9 cellular contexts compared by ENCODE assay signal in genomic region chr3:52246264-52246620, GRCh38. TPM values are rescaled to one million over a fixed set of nuclear protein-coding genes. Genes with fewer than 3 reads are reported as not detected.
DNase-seq lines count a peak whose midpoint lies in the region; ATAC-seq, FAIRE-seq and TF ChIP-seq lines count a peak whose summit lies in the region.
"Had no signal": no experiment of that assay in that cellular context is flagged by ENCODE, and none has a peak within 500 bp of the region (broad histone marks: within the 10 kb centered on the region; RNA-seq: fewer than 3 reads in every experiment).

No MANE protein-coding gene starts in this region.

- H3K27me3 Mint-ChIP-seq in Calu3 (ENCODE audit: unreplicated experiment) = no peaks in the 10 kb centered on the region

- ATAC-seq in pancreas (peak in 2 of 4 donors; percentile 3 to 5), GM19467 (IDR thresholded peaks at IDR 0.05; ENCODE audit: unreplicated experiment) (no peak), GM19023 (IDR thresholded peaks at IDR 0.05; ENCODE audit: unreplicated experiment) (no peak), HG02973 (IDR thresholded peaks at IDR 0.05; ENCODE audit: unreplicated experiment) (no peak)

- no peaks in the 10 kb centered on the region for H3K9me3 Mint-ChIP-seq in Calu3 (ENCODE audit: low read depth, unreplicated experiment)

- peaks cover 47% of the 10 kb centered on the region for H3K36me3 Mint-ChIP-seq in Calu3 (ENCODE audit: insufficient read depth, unreplicated experiment)

- peaks cover under 1% of the 10 kb centered on the region for H3K4me1 Mint-ChIP-seq in Calu3 (ENCODE audit: low read depth, unreplicated experiment)

- H2AFZ ChIP-seq in fibroblast of lung (ENCODE audit: low read length) = no peak overlapping the region

- H3K4me2 ChIP-seq in fibroblast of lung (ENCODE audit: extremely low read depth, insufficient read depth, low read length) = peak overlapping the region; percentile 92

- H4K20me1 ChIP-seq in fibroblast of lung (ENCODE audit: control insufficient read depth, extremely low read depth, insufficient read depth, low read length) = no peaks in the 10 kb centered on the region

- H3K4me3 ChIP-seq in Peyer's patch (peak overlapping the region; percentile 47 to 77 (median 62)), fibroblast of lung (replicated peaks in 1 of 4; ENCODE audit: control extremely low read depth in 1 of 4, insufficient read depth in 1 of 4, low read depth in 3 of 4, low read length in 4 of 4) (peak overlapping the region; percentile 32 to 67 (median 57)), pancreas (peak overlapping the region; percentile 26 to 59 (median 42))

- TF ChIP-seq POLR2A in Peyer's patch (IDR thresholded peaks at IDR 0.05) = no peak

- no TSS peak for BruUV-seq in Calu3 (replicated peaks; lab: Mats Ljungman, UMichigan)

- H3K4me1 ChIP-seq in Peyer's patch = peaks cover 3 to 19% (median 10%) of the 10 kb centered on the region in 4 donors
- peaks cover 2% of the 10 kb centered on the region for H3K4me1 ChIP-seq in fibroblast of lung (ENCODE audit: control insufficient read depth, extremely low read depth, insufficient read depth, low read length)
- peaks cover 0 to 3% (median 0%) of the 10 kb centered on the region in 3 donors for H3K4me1 ChIP-seq in pancreas

- no peak for FAIRE-seq in pancreas (lab: Jason Lieb, UNC)
- FAIRE-seq: bronchial epithelial cell had no signal

- peak overlapping the region; percentile 49 for H3K4me3 Mint-ChIP-seq in Calu3 (ENCODE audit: low read depth, unreplicated experiment)

- 57 to 61% methylated on average over 8 of the region's 8 CpGs for WGBS in pancreas, 2 donors

- H3K9me3 ChIP-seq in Peyer's patch (no peaks in the 10 kb centered on the region), fibroblast of lung (ENCODE audit: control insufficient read depth, insufficient read depth, low read depth, low read length) (no peaks in the 10 kb centered on the region), pancreas (no peaks in the 10 kb centered on the region)

- H3K27ac ChIP-seq in Peyer's patch (peak overlapping the region; percentile 82 to 90 (median 88)), fibroblast of lung (ENCODE audit: insufficient read depth, low read length) (no peak overlapping the region), pancreas (peak overlapping the region in 3 of 4 donors; percentile 46 to 64 (median 60))

- intact Hi-C loops in Calu3 (cut with micrococcal nuclease; ENCODE audit: unreplicated experiment) = no loop called here
- intact Hi-C loops in pancreas (cut with DNase I) = no loop called here

- H3K9ac ChIP-seq in fibroblast of lung (ENCODE audit: insufficient read depth, low read length) = no peak overlapping the region

- DNase-seq in Calu3 = no peak
- DNase-seq in Peyer's patch = no peak
- no peak for DNase-seq in fibroblast of lung (ENCODE audit: low read depth in 2 of 2)
- no peak for DNase-seq in pancreas
- DNase-seq in activated CD4-positive, alpha-beta T cell treated with anti-CD3 and anti-CD28 coated beads for 1 hour = no peak

- CTCF ChIA-PET in Calu3 (lab: Charles Lee) = interaction anchor here (0.6 kb wide), 1 partner anchor 253 kb away, joined by 3 read pairs; no protein-coding TSS in a partner anchor

- no peaks in the 10 kb centered on the region for H3K79me2 ChIP-seq in fibroblast of lung (ENCODE audit: control insufficient read depth, insufficient read depth, low read length)

- no peak overlapping the region for H3K27ac Mint-ChIP-seq in Calu3 (ENCODE audit: unreplicated experiment)

- H3K36me3 ChIP-seq in Peyer's patch (peaks cover 0 to 12% (median 0%) of the 10 kb centered on the region in 3 donors), fibroblast of lung (ENCODE audit: control insufficient read depth, insufficient read depth, low read length) (peaks cover 12% of the 10 kb centered on the region), pancreas (no peaks in the 10 kb centered on the region)

- no peaks in the 10 kb centered on the region for H3K27me3 ChIP-seq in Peyer's patch
- no peaks in the 10 kb centered on the region for H3K27me3 ChIP-seq in fibroblast of lung (ENCODE audit: control insufficient read depth, insufficient read depth, low read length)
- no peaks in the 10 kb centered on the region for H3K27me3 ChIP-seq in pancreas

- TF ChIP-seq CTCF in Calu3 (IDR thresholded peaks at IDR 0.05; ENCODE audit: unreplicated experiment) (no peak), Peyer's patch (IDR thresholded peaks at IDR 0.05) (no peak), fibroblast of lung (conservative IDR thresholded peaks at IDR 0.05 in 1 of 2, IDR thresholded peaks at IDR 0.05 in 1 of 2; ENCODE audit: low read depth in 1 of 2, low read length in 2 of 2) (no peak), pancreas (IDR thresholded peaks at IDR 0.05) (no peak)

RNA-seq across cellular contexts. Expression of gene PPM1M, which starts 0.7 kb away (rescaled TPM):
- total RNA-seq in Calu3 (2022) (6.5 and 7.1 TPM in 2 replicates), Peyer's patch (10 to 100 TPM in 1 of 4 donors, 1 to 10 TPM in 3; 4.0 to 32.2 (median 6.7) TPM), fibroblast of lung (37.8 and 38.8 TPM in 2 replicates), pancreas (10 to 100 TPM in 1 of 6 donors, 1 to 10 TPM in 5; 4.0 to 15.2 (median 6.7) TPM)
- polyA plus RNA-seq in fibroblast of lung (19.7 and 21.2 TPM in 2 replicates), pancreas (10 to 100 TPM in 1 of 2 donors, 1 to 10 TPM in 1; 9.2 to 11.8 TPM)
- 16.7 and 19.4 TPM in 2 replicates for polyA plus RNA-seq in fibroblast of lung (2012)
- polyA minus RNA-seq in fibroblast of lung (ENCODE audit: low replicate concordance) = 31.2 and 60.9 TPM in 2 replicates

RNA-seq across cellular contexts. Expression of gene TWF2, which starts 7.3 kb away (rescaled TPM):
- total RNA-seq in Calu3 (2022) (48.1 and 49.1 TPM in 2 replicates), Peyer's patch (10 to 100 TPM; 46.2 to 68.8 (median 59.3) TPM), fibroblast of lung (69.9 and 76.3 TPM in 2 replicates), pancreas (10 to 100 TPM in 4 of 6 donors, 1 to 10 TPM in 2; 8.9 to 26.8 (median 11.3) TPM)
- polyA plus RNA-seq in fibroblast of lung (67.2 and 69.8 TPM in 2 replicates), pancreas (10 to 100 TPM; 12.9 to 15.9 TPM)
- 74.4 and 84.0 TPM in 2 replicates for polyA plus RNA-seq in fibroblast of lung (2012)
- polyA minus RNA-seq in fibroblast of lung (ENCODE audit: low replicate concordance) = 115 and 159 TPM in 2 replicates

RNA-seq across cellular contexts. Expression of gene TLR9, which starts 20.8 kb away (rescaled TPM):
- 0.14 and 0.27 TPM in 2 replicates for total RNA-seq in Calu3 (2022)
- total RNA-seq in Peyer's patch = 1 to 10 TPM in 1 of 4 donors, under 1 TPM in 1, not detected in 2; 0.27 to 1.7 TPM
- total RNA-seq in fibroblast of lung = under 0.01 TPM in 1 of 2 replicates, not detected in the other
- not detected in 2 replicates for polyA plus RNA-seq in fibroblast of lung
- polyA plus RNA-seq in fibroblast of lung (2012) = not detected in 2 replicates
- not detected in 2 replicates for polyA minus RNA-seq in fibroblast of lung (ENCODE audit: low replicate concordance)
- total RNA-seq in pancreas = under 1 TPM in 4 of 6 donors, not detected in 2; 0.03 to 0.47 (median 0.04) TPM
- under 1 TPM; 0.05 to 0.27 TPM for polyA plus RNA-seq in pancreas
- total RNA-seq: bronchial epithelial cell had no signal

RNA-seq across cellular contexts. Expression of gene WDR82, which starts 32.2 kb away (rescaled TPM):
- total RNA-seq in Calu3 (2022) (55.4 and 59.7 TPM in 2 replicates), Peyer's patch (10 to 100 TPM; 29.7 to 44.0 (median 38.3) TPM), fibroblast of lung (63.9 and 71.2 TPM in 2 replicates), pancreas (10 to 100 TPM; 15.1 to 32.1 (median 19.6) TPM)
- polyA plus RNA-seq in fibroblast of lung (76.2 and 77.7 TPM in 2 replicates), pancreas (10 to 100 TPM in 1 of 2 donors, 1 to 10 TPM in 1; 9.0 to 18.5 TPM)
- 60.8 and 63.2 TPM in 2 replicates for polyA plus RNA-seq in fibroblast of lung (2012)
- 40.1 and 47.7 TPM in 2 replicates for polyA minus RNA-seq in fibroblast of lung (ENCODE audit: low replicate concordance)

RNA-seq across cellular contexts. Expression of gene GLYCTK, which starts 41.4 kb away (rescaled TPM):
- total RNA-seq in Calu3 (2022) = 9.4 and 10.7 TPM in 2 replicates
- 100 to 1,000 TPM in 3 of 4 donors, 10 to 100 TPM in 1; 89.1 to 274 (median 224) TPM for total RNA-seq in Peyer's patch
- total RNA-seq in fibroblast of lung = 3.3 and 6.9 TPM in 2 replicates
- 4.5 and 6.5 TPM in 2 replicates for polyA plus RNA-seq in fibroblast of lung
- 4.8 and 9.9 TPM in 2 replicates for polyA plus RNA-seq in fibroblast of lung (2012)
- 6.9 and 8.5 TPM in 2 replicates for polyA minus RNA-seq in fibroblast of lung (ENCODE audit: low replicate concordance)
- 10 to 100 TPM in 1 of 6 donors, 1 to 10 TPM in 5; 4.1 to 11.6 (median 6.8) TPM for total RNA-seq in pancreas
- polyA plus RNA-seq in pancreas = 10 to 100 TPM; 13.8 to 19.3 TPM
